In the genomic region with DNA sequence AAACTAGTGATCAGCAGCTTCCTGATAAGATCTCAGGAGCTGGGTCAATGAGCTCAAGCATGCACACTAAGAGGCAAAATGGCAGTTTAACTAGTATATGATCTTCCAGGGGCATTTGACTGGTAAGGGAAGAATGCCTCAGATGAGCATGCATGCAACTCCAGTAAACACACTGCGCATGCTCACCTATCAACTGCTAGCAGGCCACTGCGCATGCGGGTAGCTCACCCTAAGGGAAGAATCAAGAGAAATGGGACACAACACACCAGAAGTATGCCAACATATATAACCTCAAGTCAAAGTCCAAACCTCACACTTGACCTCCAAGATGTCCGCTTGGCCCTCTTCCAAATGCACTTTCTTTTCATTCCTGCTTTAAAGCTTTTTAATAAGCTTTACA, we compare ENCODE assay signal across 21 cellular contexts.
DNase-seq lines count a peak whose midpoint lies in the region; ATAC-seq, FAIRE-seq and TF ChIP-seq lines count a peak whose summit lies in the region.
"Had no signal": no experiment of that assay in that cellular context is flagged by ENCODE, and none has a peak within 500 bp of the region (broad histone marks: within the 10 kb centered on the region; RNA-seq: fewer than 3 reads in every experiment).

No MANE protein-coding gene starts in this region.

- POLR2A ChIA-PET in H1 (lab: Charles Lee; ENCODE audit: partially characterized antibody) = no interaction called here

- no peak for FAIRE-seq in H1 (lab: Jason Lieb, UNC)
- FAIRE-seq: A204.1, G401.6, GM12891, GM19239 had no signal

- no peak overlapping the region for H2BK15ac ChIP-seq in H1 (ENCODE audit: low read length)

- H2BK5ac ChIP-seq in H1 (ENCODE audit: low read depth, low read length) = no peak overlapping the region

- H3K23me2 ChIP-seq in H1 (ENCODE audit: low read depth, low read length) = no peaks in the 10 kb centered on the region

- H3K4ac ChIP-seq in H1 (replicated peaks; ENCODE audit: insufficient read length, low read depth, low read length) = peak overlapping the region; percentile 38

- H2AFZ ChIP-seq in H1 (ENCODE audit: low read length) = no peak overlapping the region

- no peak overlapping the region for H4K8ac ChIP-seq in H1 (ENCODE audit: extremely low read depth, insufficient read depth, low read length)

- TF ChIP-seq EP300 in H1 (IDR thresholded peaks at IDR 0.05; ENCODE audit: borderline replicate concordance in 1 of 2, low read depth in 2 of 2, low read length in 2 of 2) = no peak

- H3K14ac ChIP-seq in H1 (ENCODE audit: insufficient read length) = no peak overlapping the region

- H3K36me3 ChIP-seq in H1 (ENCODE audit: control insufficient read depth in 2 of 4, insufficient read depth in 4 of 4, low read length in 3 of 4) (no peaks in the 10 kb centered on the region), testis (ENCODE audit: low read depth, missing control alignments) (no peaks in the 10 kb centered on the region)
- H3K36me3 ChIP-seq: BE2C, BLaER1 had no signal

- H3K27me3 ChIP-seq in H1 (replicated peaks in 1 of 4; ENCODE audit: control insufficient read depth in 3 of 4, extremely low read depth in 1 of 4, insufficient read depth in 3 of 4, low read length in 3 of 4) (no peaks in the 10 kb centered on the region), testis (no peaks in the 10 kb centered on the region)
- H3K27me3 ChIP-seq: BE2C, BLaER1 had no signal

- no peak overlapping the region for H2BK20ac ChIP-seq in H1 (ENCODE audit: low read length)

- H3K79me1 ChIP-seq in H1 (ENCODE audit: low read depth, low read length) = no peaks in the 10 kb centered on the region

- H3K4me2 ChIP-seq in H1 (ENCODE audit: insufficient read depth in 1 of 2, low read depth in 2 of 2, low read length in 2 of 2) = no peak overlapping the region
- H3K4me2 ChIP-seq: BLaER1 had no signal

- no peak for ATAC-seq in HG02623 (IDR thresholded peaks at IDR 0.05; ENCODE audit: unreplicated experiment)
- no peak for ATAC-seq in HG03571 (IDR thresholded peaks at IDR 0.05; ENCODE audit: unreplicated experiment)

- H2AK5ac ChIP-seq in H1 (ENCODE audit: low read depth, low read length) = no peak overlapping the region

- no peaks in the 10 kb centered on the region for H3K79me2 ChIP-seq in H1 (ENCODE audit: control insufficient read depth in 1 of 2, insufficient read depth in 2 of 2, low read length in 2 of 2)

- H4K20me1 ChIP-seq in H1 (replicated peaks in 1 of 2; ENCODE audit: control insufficient read depth in 1 of 2, insufficient read depth in 2 of 2, low read length in 2 of 2) = no peaks in the 10 kb centered on the region
- H4K20me1 ChIP-seq: BLaER1 had no signal

- intact Hi-C loops in testis (cut with DNase I; ENCODE audit: low total_unique reads) = no loop called here

- no peak overlapping the region for H4K91ac ChIP-seq in H1 (replicated peaks; ENCODE audit: insufficient read length, low read length)

- H3K4me3 ChIP-seq in H1 (ENCODE audit: extremely low read depth in 1 of 4, insufficient read depth in 2 of 4, low read depth in 3 of 4, low read length in 4 of 4) = no peak overlapping the region
- no peak overlapping the region for H3K4me3 ChIP-seq in testis
- H3K4me3 ChIP-seq: BLaER1 had no signal

- no peak overlapping the region for H2BK120ac ChIP-seq in H1 (replicated peaks; ENCODE audit: low read depth, low read length)

- no peak for TF ChIP-seq CTCF in H1 (IDR thresholded peaks at IDR 0.05; ENCODE audit: control extremely low read depth in 1 of 3, insufficient read depth in 1 of 3, low read depth in 1 of 3, low read length in 3 of 3)
- no peak for TF ChIP-seq CTCF in testis (IDR thresholded peaks at IDR 0.05)

- no peak overlapping the region for H4K5ac ChIP-seq in H1 (ENCODE audit: insufficient read length, low read depth, low read length)

- H3K56ac ChIP-seq in H1 (replicated peaks; ENCODE audit: insufficient read length, low read depth, low read length) = no peak overlapping the region

- no peak overlapping the region for H3K9ac ChIP-seq in H1 (replicated peaks in 1 of 4; ENCODE audit: extremely low read depth in 1 of 4, low read depth in 3 of 4, low read length in 3 of 4)
- H3K9ac ChIP-seq: BLaER1 had no signal

- H3K4me1 ChIP-seq in H1 (replicated peaks in 1 of 4; ENCODE audit: control insufficient read depth in 3 of 4, insufficient read depth in 4 of 4, low read length in 3 of 4) (no peaks in the 10 kb centered on the region), testis (no peaks in the 10 kb centered on the region)
- H3K4me1 ChIP-seq: BE2C, BLaER1 had no signal

- no peak overlapping the region for H3K18ac ChIP-seq in H1 (ENCODE audit: extremely low read depth, low read length)

- in situ Hi-C loops in SK-MEL-5 (cut with HindIII; ENCODE audit: low pct_unique_long_range_greater_than_20kb, low sequenced_read_pairs) = no loop called here

- no peak overlapping the region for H3K27ac ChIP-seq in H1 (ENCODE audit: low read depth, low read length)
- no peak overlapping the region for H3K27ac ChIP-seq in testis
- H3K27ac ChIP-seq: BLaER1 had no signal

- no peak overlapping the region for H3K23ac ChIP-seq in H1 (ENCODE audit: insufficient read length)

- no peak for TF ChIP-seq POLR2A in H1 (IDR thresholded peaks at IDR 0.05; ENCODE audit: control extremely low read depth in 1 of 2, low read depth in 2 of 2, low read length in 2 of 2)
- TF ChIP-seq POLR2A in testis (IDR thresholded peaks at IDR 0.05) = no peak

- CTCF ChIA-PET in H1 (lab: Charles Lee; ENCODE audit: partially characterized antibody) = no interaction called here

- WGBS in H1 (ENCODE audit: extremely low coverage in 1 of 2, insufficient coverage in 1 of 2, insufficient read length in 1 of 2, insufficient replicate concordance in 2 of 2, low coverage in 1 of 2, low lambda C conversion rate in 2 of 2, missing lambda C conversion rate in 1 of 2), 2 experiments = 90% methylated on average over 4 of the region's 4 CpGs; no CpG with 5 or more reads in 1 of the 2 experiments
- WGBS in testis, 2 donors = 81 to 87% methylated on average over 4 of the region's 4 CpGs

- peak; percentile 8 for DNase-seq in SK-MEL-5 (ENCODE audit: low read depth, low spot score)
- no peak for DNase-seq in H1 (ENCODE audit: low read depth in 1 of 2, low spot score in 2 of 2)
- DNase-seq in testis = peak; percentile 58
- no peak for DNase-seq in activated CD4-positive, alpha-beta T cell treated with anti-CD3 and anti-CD28 coated beads, Interleukin-2, amount 50 U/mL, for 4 hours
- DNase-seq: 8988T; ACHN; BE2C; C1 segment of cervical spinal cord; CD4-positive, alpha-beta memory T cell; CD4-positive, CD25-positive, alpha-beta regulatory T cell; CD8-positive, alpha-beta memory T cell; COR-L47; DMS79 treated with DMSO at 0.1 percent for 48 hours; GF-D8 had no signal

- H3K9me3 ChIP-seq in H1 (ENCODE audit: insufficient read depth in 2 of 2, low read depth in 1 of 2, low read length in 1 of 2) (no peaks in the 10 kb centered on the region), testis (no peaks in the 10 kb centered on the region)
- H3K9me3 ChIP-seq: BE2C, BLaER1 had no signal

- no peak for TF ChIP-seq RAD21 in H1 (IDR thresholded peaks at IDR 0.05 in 1 of 2, conservative IDR thresholded peaks at IDR 0.05 in 1 of 2; ENCODE audit: low read depth in 2 of 2, low read length in 2 of 2)

- H2BK12ac ChIP-seq in H1 (ENCODE audit: low read depth, low read length) = no peak overlapping the region

TF ChIP-seq in H1, 55 proteins besides CTCF, POLR2A, EP300 and RAD21:
- no peak for TF ChIP-seq SIX5 (IDR thresholded peaks at IDR 0.05; ENCODE audit: low read depth, low read length)
- TF ChIP-seq POLR2AphosphoS5 (IDR thresholded peaks at IDR 0.05; ENCODE audit: low read depth, low read length) = no peak
- TF ChIP-seq CHD1 (IDR thresholded peaks at IDR 0.05; ENCODE audit: low read depth, low read length) = no peak
- no peak for TF ChIP-seq ASH2L (IDR thresholded peaks at IDR 0.05; ENCODE audit: low read length)
- TF ChIP-seq FOSL1 (IDR thresholded peaks at IDR 0.05; ENCODE audit: insufficient read depth, low read depth, low read length) = no peak
- TF ChIP-seq, protein P1, sequence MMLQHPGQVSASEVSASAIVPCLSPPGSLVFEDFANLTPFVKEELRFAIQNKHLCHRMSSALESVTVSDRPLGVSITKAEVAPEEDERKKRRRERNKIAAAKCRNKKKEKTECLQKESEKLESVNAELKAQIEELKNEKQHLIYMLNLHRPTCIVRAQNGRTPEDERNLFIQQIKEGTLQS (IDR thresholded peaks at IDR 0.05; ENCODE audit: insufficient read depth, low read depth, low read length) = no peak

Comparison
In these comparisons a context has a peak if more than half of its experiments do, and no peak if none do; other contexts are left out.
1. DNase-seq: peak in SK-MEL-5 (single experiment) and testis (single experiment); none in H1 (0 of 2) and activated CD4-positive, alpha-beta T cell treated with anti-CD3 and anti-CD28 coated beads, Interleukin-2, amount 50 U/mL, for 4 hours (0 of 2).